ENCODE assay signal across 8 cellular contexts in genomic region chr20:21302645-21303060, GRCh38. TPM values are rescaled to one million over a fixed set of nuclear protein-coding genes. Genes with fewer than 3 reads are reported as not detected.
DNase-seq lines count a peak whose midpoint lies in the region; ATAC-seq lines count a peak whose summit lies in the region.

No MANE protein-coding gene starts in this region.

- no peaks in the 10 kb centered on the region for H3K9me3 Mint-ChIP-seq in activated T-helper 2 cell treated with anti-CD3 and anti-CD28 coated beads, Interferon-gamma antibody, Interleukin-2, Interleukin-4, amounts not matched to agents 10 μg/mL and 5 μg/mL and 100 μg/mL, durations not matched to agents 14 hours and 24 hours and 36 hours
- no peaks in the 10 kb centered on the region for H3K9me3 Mint-ChIP-seq in stimulated activated naive B cell treated with anti-CD40 and anti-IgM and Interleukin-4, amounts not matched to agents 10 μg/mL and 1 μg/mL and 100 μg/mL, for 72 hours

- H3K36me3 ChIP-seq in iPS-15b (ENCODE audit: control insufficient read depth, insufficient read depth, low read length) = no peaks in the 10 kb centered on the region

- peak overlapping the region; percentile 31 for H3K27ac Mint-ChIP-seq in activated T-helper 2 cell treated with anti-CD3 and anti-CD28 coated beads, Interferon-gamma antibody, Interleukin-2, Interleukin-4, amounts not matched to agents 10 μg/mL and 5 μg/mL and 100 μg/mL, durations not matched to agents 14 hours and 24 hours and 36 hours
- peak overlapping the region; percentile 99 for H3K27ac Mint-ChIP-seq in stimulated activated naive B cell treated with anti-CD40 and anti-IgM and Interleukin-4, amounts not matched to agents 10 μg/mL and 1 μg/mL and 100 μg/mL, for 72 hours

- peak; percentile 29 for ATAC-seq in HG02884 (IDR thresholded peaks at IDR 0.05; ENCODE audit: unreplicated experiment)
- ATAC-seq in stimulated activated naive B cell treated with anti-CD40 and anti-IgM and Interleukin-4, amounts not matched to agents 10 μg/mL and 1 μg/mL and 100 μg/mL, for 72 hours (replicated peaks) = peak; percentile 43 to 52

- intact Hi-C loops in activated T-helper 2 cell treated with anti-CD3 and anti-CD28 coated beads, Interferon-gamma antibody, Interleukin-2, Interleukin-4, amounts not matched to agents 10 μg/mL and 5 μg/mL and 100 μg/mL, durations not matched to agents 14 hours and 24 hours and 36 hours (cut with micrococcal nuclease) = loop anchor here (1.0 to 5.0 kb wide), 4 partner anchors 52 to 176 kb away; partner anchors contain the start of gene KIZ

- H3K4me1 ChIP-seq in iPS-15b (ENCODE audit: control insufficient read depth, insufficient read depth, low read length) = peaks cover 2% of the 10 kb centered on the region

- peak overlapping the region; percentile 97 for H3K4me3 Mint-ChIP-seq in activated T-helper 2 cell treated with anti-CD3 and anti-CD28 coated beads, Interferon-gamma antibody, Interleukin-2, Interleukin-4, amounts not matched to agents 10 μg/mL and 5 μg/mL and 100 μg/mL, durations not matched to agents 14 hours and 24 hours and 36 hours (ENCODE audit: low read depth)
- H3K4me3 Mint-ChIP-seq in stimulated activated naive B cell treated with anti-CD40 and anti-IgM and Interleukin-4, amounts not matched to agents 10 μg/mL and 1 μg/mL and 100 μg/mL, for 72 hours = peak overlapping the region; percentile 92 to 95

- peaks cover 31% of the 10 kb centered on the region for H3K4me1 Mint-ChIP-seq in activated T-helper 2 cell treated with anti-CD3 and anti-CD28 coated beads, Interferon-gamma antibody, Interleukin-2, Interleukin-4, amounts not matched to agents 10 μg/mL and 5 μg/mL and 100 μg/mL, durations not matched to agents 14 hours and 24 hours and 36 hours (ENCODE audit: low read depth)
- H3K4me1 Mint-ChIP-seq in stimulated activated naive B cell treated with anti-CD40 and anti-IgM and Interleukin-4, amounts not matched to agents 10 μg/mL and 1 μg/mL and 100 μg/mL, for 72 hours = peaks cover 19 to 23% of the 10 kb centered on the region in 2 donors

- DNase-seq in activated T-helper 2 cell treated with anti-CD3 and anti-CD28 coated beads, Interferon-gamma antibody, Interleukin-2, Interleukin-4, amounts not matched to agents 10 μg/mL and 5 μg/mL and 100 μg/mL, durations not matched to agents 14 hours and 24 hours and 36 hours (ENCODE audit: low spot score) = no peak
- DNase-seq in stimulated activated naive B cell treated with anti-CD40 and anti-IgM and Interleukin-4, amounts not matched to agents 10 μg/mL and 1 μg/mL and 100 μg/mL, for 72 hours = no peak
- DNase-seq in NCI-H2081 (lab: John Stamatoyannopoulos, UW) (no peak), GM19240 (ENCODE audit: insufficient read length, low spot score) (no peak), COLO668 (lab: John Stamatoyannopoulos, UW; ENCODE audit: unreplicated experiment) (no peak)

- H3K9me3 ChIP-seq in iPS-15b (ENCODE audit: control insufficient read depth, insufficient read depth, low read length) = no peaks in the 10 kb centered on the region

- H3K36me3 Mint-ChIP-seq in activated T-helper 2 cell treated with anti-CD3 and anti-CD28 coated beads, Interferon-gamma antibody, Interleukin-2, Interleukin-4, amounts not matched to agents 10 μg/mL and 5 μg/mL and 100 μg/mL, durations not matched to agents 14 hours and 24 hours and 36 hours (ENCODE audit: low read depth) = peaks cover 32% of the 10 kb centered on the region
- H3K36me3 Mint-ChIP-seq in stimulated activated naive B cell treated with anti-CD40 and anti-IgM and Interleukin-4, amounts not matched to agents 10 μg/mL and 1 μg/mL and 100 μg/mL, for 72 hours = peaks cover 2 to 15% of the 10 kb centered on the region in 2 donors

- H3K4me3 ChIP-seq in GM08714 (ENCODE audit: low read length) (peak overlapping the region; percentile 87), iPS-15b (ENCODE audit: low read depth, low read length) (peak overlapping the region; percentile 70)

- no peaks in the 10 kb centered on the region for H3K27me3 Mint-ChIP-seq in activated T-helper 2 cell treated with anti-CD3 and anti-CD28 coated beads, Interferon-gamma antibody, Interleukin-2, Interleukin-4, amounts not matched to agents 10 μg/mL and 5 μg/mL and 100 μg/mL, durations not matched to agents 14 hours and 24 hours and 36 hours (ENCODE audit: low read depth)
- peaks cover 1 to 3% of the 10 kb centered on the region in 2 donors for H3K27me3 Mint-ChIP-seq in stimulated activated naive B cell treated with anti-CD40 and anti-IgM and Interleukin-4, amounts not matched to agents 10 μg/mL and 1 μg/mL and 100 μg/mL, for 72 hours

- H3K9ac ChIP-seq in iPS-15b (ENCODE audit: low read depth, low read length) = peak overlapping the region; percentile 97

- H3K27me3 ChIP-seq in iPS-15b (ENCODE audit: control insufficient read depth, insufficient read depth, low read length) = no peaks in the 10 kb centered on the region

RNA-seq across cellular contexts. Expression of gene XRN2, which starts 0.5 kb away (rescaled TPM):
- total RNA-seq in activated T-helper 2 cell treated with anti-CD3 and anti-CD28 coated beads, Interferon-gamma antibody, Interleukin-2, Interleukin-4, amounts not matched to agents 10 μg/mL and 5 μg/mL and 100 μg/mL, durations not matched to agents 14 hours and 24 hours and 36 hours = 87.7 and 90.2 TPM in 2 replicates
